ENCODE assay signal across 9 cellular contexts in genomic region chr17:73309727-73310555, GRCh38. TPM values are rescaled to one million over a fixed set of nuclear protein-coding genes. Genes with fewer than 3 reads are reported as not detected.
DNase-seq lines count a peak whose midpoint lies in the region; ATAC-seq and TF ChIP-seq lines count a peak whose summit lies in the region.
"Had no signal": no experiment of that assay in that cellular context is flagged by ENCODE, and none has a peak within 500 bp of the region (broad histone marks: within the 10 kb centered on the region; RNA-seq: fewer than 3 reads in every experiment).

No MANE protein-coding gene starts in this region.

- TF ChIP-seq CTCF in BJ (IDR thresholded peaks at IDR 0.05; ENCODE audit: insufficient read depth, low read depth, low read length): no peak
- no peak for TF ChIP-seq CTCF in LNCaP clone FGC (IDR thresholded peaks at IDR 0.05; ENCODE audit: control insufficient read depth, extremely low read depth, insufficient read depth)
- TF ChIP-seq CTCF in MCF 10A (IDR thresholded peaks at IDR 0.05; ENCODE audit: unreplicated experiment): no peak
- no peak for TF ChIP-seq CTCF in lung (IDR thresholded peaks at IDR 0.05; ENCODE audit: control extremely low read depth, extremely low read depth)
- TF ChIP-seq CTCF in upper lobe of left lung (IDR thresholded peaks at IDR 0.05): no peak

- H3K9me3 ChIP-seq in lung (ENCODE audit: control insufficient read depth in 2 of 2, insufficient read depth in 1 of 2, low read length in 1 of 2) (no peaks in the 10 kb centered on the region), upper lobe of left lung (no peaks in the 10 kb centered on the region)

- peaks cover 19% of the 10 kb centered on the region for H3K36me3 Mint-ChIP-seq in MCF 10A (ENCODE audit: insufficient read depth, unreplicated experiment)

- intact Hi-C loops in MCF 10A (cut with micrococcal nuclease): loop anchor here (2.0 kb wide), 1 partner anchor 17 kb away; no protein-coding TSS in a partner anchor

- H3K27me3 ChIP-seq in BJ (ENCODE audit: control insufficient read depth, insufficient read depth, low read length): no peaks in the 10 kb centered on the region
- H3K27me3 ChIP-seq in lung (ENCODE audit: control insufficient read depth, insufficient read depth): no peaks in the 10 kb centered on the region
- H3K27me3 ChIP-seq in upper lobe of left lung: no peaks in the 10 kb centered on the region

- H3K36me3 ChIP-seq in BJ (ENCODE audit: control insufficient read depth, insufficient read depth, low read length) (0 out of 2 replicates have a peak, but pooled peaks cover 3% of the 10 kb centered on the region), lung (ENCODE audit: control insufficient read depth in 2 of 2, insufficient read depth in 2 of 2, low read length in 2 of 2) (peaks cover 0 to 3% of the 10 kb centered on the region in 2 donors), upper lobe of left lung (peaks cover 0 to 3% (median 0%) of the 10 kb centered on the region in 4 donors)

- H3K4me3 ChIP-seq in BJ (ENCODE audit: low read depth, low read length) (peak overlapping the region; percentile 99), LNCaP clone FGC (ENCODE audit: low read depth, low read length) (peak overlapping the region; percentile 87), lung (peak overlapping the region; percentile 91), upper lobe of left lung (peak overlapping the region; percentile 89 to 100 (median 100))

- no peaks in the 10 kb centered on the region for H3K9me3 Mint-ChIP-seq in MCF 10A (ENCODE audit: unreplicated experiment)

- peaks cover 26% of the 10 kb centered on the region for H3K4me1 Mint-ChIP-seq in MCF 10A (ENCODE audit: insufficient read depth, unreplicated experiment)

- H3K4me1 ChIP-seq in lung (ENCODE audit: control insufficient read depth in 2 of 2, insufficient read depth in 2 of 2, low read length in 2 of 2) (peaks cover 14 to 19% of the 10 kb centered on the region in 2 donors), upper lobe of left lung (peaks cover 51 to 63% (median 55%) of the 10 kb centered on the region in 4 donors)

- peak overlapping the region; percentile 98 to 99 for H3K27ac ChIP-seq in lung (ENCODE audit: low read depth in 1 of 2, low read length in 1 of 2)
- H3K27ac ChIP-seq in upper lobe of left lung: peak overlapping the region; percentile 97 to 100 (median 98)

- DNase-seq in BJ (ENCODE audit: low read depth): no peak
- no peak for DNase-seq in LNCaP clone FGC (ENCODE audit: low read depth)
- peak; percentile 35 for DNase-seq in MCF 10A (ENCODE audit: unreplicated experiment)
- DNase-seq in lung (ENCODE audit: low spot score): no peak
- DNase-seq in upper lobe of left lung: peak in 1 of 2 donors; percentile 67
- no peak for DNase-seq in NCI-H446 (lab: John Stamatoyannopoulos, UW)

- peak overlapping the region; percentile 92 for H3K4me3 Mint-ChIP-seq in MCF 10A (ENCODE audit: unreplicated experiment)

- 14 to 21% methylated on average over 19 of the region's 19 CpGs for WGBS in lung, 2 donors
- 9 to 16% methylated on average over 10 to 19 of the region's 19 CpGs for WGBS in upper lobe of left lung, 2 donors

- no TSS peak for BruUV-seq in MCF 10A (replicated peaks; lab: Mats Ljungman, UMichigan)

- POLR2A ChIA-PET in BJ (lab: Charles Lee): interaction anchor here (0.5 kb wide), 1 partner anchor 119 kb away, joined by 3 read pairs; no protein-coding TSS in a partner anchor
- POLR2A ChIA-PET in MCF 10A (lab: Yijun Ruan, JAX): interaction anchor here (0.7 to 9.5 kb wide), 16 partner anchors 8 to 1450 kb away, joined by 3 to 102 read pairs (median 4); a partner anchor contains a TSS

- ATAC-seq in lung (ENCODE audit: insufficient read depth, low FRiP score) (no peak), upper lobe of left lung (ENCODE audit: low FRiP score in 2 of 2) (no peak), GM21526 (IDR thresholded peaks at IDR 0.05; ENCODE audit: low FRiP score, unreplicated experiment) (no peak), HG03108 (IDR thresholded peaks at IDR 0.05; ENCODE audit: unreplicated experiment) (no peak)

- TF ChIP-seq POLR2A in upper lobe of left lung (IDR thresholded peaks at IDR 0.05): no peak

- CTCF ChIA-PET in BJ (lab: Yijun Ruan, JAX): interaction anchor here (0.8 to 9.6 kb wide), 15 partner anchors 7 to 60 kb away, joined by 3 to 114 read pairs (median 4); no protein-coding TSS in a partner anchor
- CTCF ChIA-PET in MCF 10A (lab: Yijun Ruan, JAX): interaction anchor here (0.6 to 1.9 kb wide), 13 partner anchors 10 to 97 kb away, joined by 4 to 9 read pairs (median 5); a partner anchor contains a TSS

- no peak for TF ChIP-seq EP300 in upper lobe of left lung (IDR thresholded peaks at IDR 0.05)

- peak overlapping the region; percentile 96 for H3K27ac Mint-ChIP-seq in MCF 10A (ENCODE audit: low read depth, unreplicated experiment)

- no peaks in the 10 kb centered on the region for H3K27me3 Mint-ChIP-seq in MCF 10A (ENCODE audit: insufficient read depth, unreplicated experiment)

RNA-seq across cellular contexts. Expression of gene CDC42EP4, which starts 1.9 kb away (rescaled TPM):
- polyA plus RNA-seq in BJ (2011; rRNA removed) (19.6 and 28.0 TPM in 2 replicates), lung (10 to 100 TPM; 18.6 to 52.2 TPM)
- polyA minus RNA-seq in BJ (2011; rRNA and poly(A)+ RNA removed): 27.5 and 31.5 TPM in 2 replicates
- total RNA-seq in MCF 10A (2022) (11.0 and 12.2 TPM in 2 replicates), lung (10 to 100 TPM; 52.0 to 56.2 TPM), upper lobe of left lung (10 to 100 TPM; 28.3 to 65.7 (median 52.9) TPM)

RNA-seq across cellular contexts. Expression of gene CPSF4L, which starts 48.3 kb away (rescaled TPM):
- 0.13 TPM in 1 of 2 replicates, not detected in the other for polyA plus RNA-seq in BJ (2011; rRNA removed)
- polyA minus RNA-seq in BJ (2011; rRNA and poly(A)+ RNA removed): not detected in 2 replicates
- not detected in 2 replicates for total RNA-seq in MCF 10A (2022)
- not detected for total RNA-seq in lung
- polyA plus RNA-seq in lung: not detected
- total RNA-seq in upper lobe of left lung: under 1 TPM in 1 of 6 donors, not detected in 5; 0.46 TPM
- total RNA-seq: renal cortical epithelial cell had no signal
